In genomic region chr14:69432364-69432763, GRCh38 we compare ENCODE assay signal across 23 cellular contexts. TPM values are rescaled to one million over a fixed set of nuclear protein-coding genes. Genes with fewer than 3 reads are reported as not detected.
DNase-seq lines count a peak whose midpoint lies in the region; ATAC-seq and TF ChIP-seq lines count a peak whose summit lies in the region.
"Had no signal": no experiment of that assay in that cellular context is flagged by ENCODE, and none has a peak within 500 bp of the region (broad histone marks: within the 10 kb centered on the region; RNA-seq: fewer than 3 reads in every experiment).

No MANE protein-coding gene starts in this region.

- no peak for TF ChIP-seq RAD21 in IMR-90 (IDR thresholded peaks at IDR 0.05; ENCODE audit: low read length)

- H3K4me3 ChIP-seq in IMR-90 (ENCODE audit: insufficient read depth, low read depth, low read length) = no peak overlapping the region
- no peak overlapping the region for H3K4me3 ChIP-seq in fibroblast of villous mesenchyme (ENCODE audit: low read depth, low read length)
- no peak overlapping the region for H3K4me3 ChIP-seq in mesenchymal stem cell (ENCODE audit: insufficient read depth in 1 of 2, low read depth in 1 of 2, low read length in 2 of 2)
- H3K4me3 ChIP-seq: A549; BLaER1 treated with 17β-estradiol and CSF1 and Interleukin-3, amounts not matched to agents 10 nM and 100 nM; GM23338 had no signal

- no CpG with 5 or more reads among the region's 2 CpGs for WGBS in IMR-90 (ENCODE audit: extremely low coverage in 2 of 2, insufficient read length in 1 of 2), 2 experiments
- WGBS in mesenchymal stem cell = 57% methylated on average over 2 of the region's 2 CpGs

- H3K4me2 ChIP-seq in IMR-90 (ENCODE audit: low read depth, low read length) = no peak overlapping the region; the same call in 1 of the 2 replicates
- no peak overlapping the region for H3K4me2 ChIP-seq in mesenchymal stem cell (ENCODE audit: low read length, poor library complexity, severe bottlenecking)
- H3K4me2 ChIP-seq: A549; BLaER1 treated with 17β-estradiol and CSF1 and Interleukin-3, amounts not matched to agents 10 nM and 100 nM; GM23338 had no signal

- no TSS peak for BruUV-seq in IMR-90 (replicated peaks; lab: Mats Ljungman, UMichigan)

- no peak for TF ChIP-seq POLR2A in IMR-90 (IDR thresholded peaks at IDR 0.05; ENCODE audit: low read depth, low read length)

- H2BK120ac ChIP-seq in IMR-90 (ENCODE audit: low read depth, low read length) (no peak overlapping the region), mesenchymal stem cell (ENCODE audit: low read depth, low read length) (no peak overlapping the region)

- DNase-seq in EL (peak; percentile 6), IMR-90 (peak; percentile 34), fibroblast of villous mesenchyme (ENCODE audit: low read depth) (peak; percentile 59), mesenchymal stem cell (peak; percentile 30), GM20000 (ENCODE audit: low spot score) (no peak), superior temporal gyrus (ENCODE audit: extremely low spot score) (no peak)
- DNase-seq: 8988T; ACHN; AML-193; BE2C; CD4-positive, alpha-beta T cell; CD8-positive, alpha-beta memory T cell; DMS 273 treated with DMSO at 0.1 percent for 48 hours; DMS79; H9 had no signal

- in situ Hi-C loops in IMR-90 (cut with MboI; ENCODE audit: low sequenced_read_pairs) = no loop called here

- H3K9me1 ChIP-seq in IMR-90 (ENCODE audit: insufficient read depth, low read length) = no peaks in the 10 kb centered on the region

- ATAC-seq in IMR-90 (ENCODE audit: low read depth) (peak; percentile 53), GM18858 (IDR thresholded peaks at IDR 0.05; ENCODE audit: unreplicated experiment) (no peak), HG02610 (IDR thresholded peaks at IDR 0.05; ENCODE audit: unreplicated experiment) (no peak)
- ATAC-seq: A549, GM23338, HCT116 had no signal

- H3K56ac ChIP-seq in IMR-90 (ENCODE audit: extremely low read depth, insufficient read depth, low read length) = no peak overlapping the region

- H3K14ac ChIP-seq in IMR-90 (replicated peaks; ENCODE audit: low read depth, low read length) (no peak overlapping the region), mesenchymal stem cell (ENCODE audit: low read length in 2 of 2) (no peak overlapping the region)

- no peak overlapping the region for H4K5ac ChIP-seq in IMR-90 (ENCODE audit: low read depth, low read length)

- no peak overlapping the region for H2BK15ac ChIP-seq in IMR-90 (ENCODE audit: low read depth, low read length)
- no peak overlapping the region for H2BK15ac ChIP-seq in mesenchymal stem cell (ENCODE audit: low read depth, poor library complexity, severe bottlenecking)

- H3K27ac ChIP-seq in IMR-90 (ENCODE audit: insufficient read depth, low read length) = no peak overlapping the region
- no peak overlapping the region for H3K27ac ChIP-seq in mesenchymal stem cell (ENCODE audit: low read length, poor library complexity, severe bottlenecking)
- H3K27ac ChIP-seq: A549; BLaER1 treated with 17β-estradiol and CSF1 and Interleukin-3, amounts not matched to agents 10 nM and 100 nM had no signal

- H2BK5ac ChIP-seq in IMR-90 (ENCODE audit: low read depth, low read length, poor library complexity, severe bottlenecking) (no peak overlapping the region), mesenchymal stem cell (ENCODE audit: low read depth, low read length, poor library complexity, severe bottlenecking) (no peak overlapping the region)

- H3K23ac ChIP-seq in IMR-90 (ENCODE audit: low read depth, low read length) (no peak overlapping the region), mesenchymal stem cell (ENCODE audit: low read length in 2 of 2) (no peak overlapping the region)

- TF ChIP-seq CTCF in IMR-90 (conservative IDR thresholded peaks at IDR 0.05; ENCODE audit: low read depth, low read length) = no peak
- TF ChIP-seq CTCF in fibroblast of villous mesenchyme (IDR thresholded peaks at IDR 0.05; ENCODE audit: insufficient read depth, low read depth, low read length) = no peak
- no peak for TF ChIP-seq CTCF in GM20000 (IDR thresholded peaks at IDR 0.05; ENCODE audit: extremely low read depth, missing control alignments)

- no peak overlapping the region for H2AFZ ChIP-seq in IMR-90 (replicated peaks; ENCODE audit: low read length, poor library complexity)
- no peak overlapping the region for H2AFZ ChIP-seq in mesenchymal stem cell (ENCODE audit: low read depth, low read length)
- H2AFZ ChIP-seq: GM23338 had no signal

- H3K4ac ChIP-seq in IMR-90 (ENCODE audit: low read depth, low read length) (no peak overlapping the region), mesenchymal stem cell (ENCODE audit: low read depth in 1 of 2, low read length in 2 of 2) (no peak overlapping the region)

- intact Hi-C loops in IMR-90 (cut with micrococcal nuclease) = no loop called here

- H3K18ac ChIP-seq in IMR-90 (ENCODE audit: low read depth, low read length) (no peak overlapping the region), mesenchymal stem cell (ENCODE audit: low read depth in 1 of 2, low read length in 2 of 2) (no peak overlapping the region)

- H2AK5ac ChIP-seq in IMR-90 (ENCODE audit: low read depth, low read length) (no peak overlapping the region), mesenchymal stem cell (ENCODE audit: low read length, severe bottlenecking) (no peak overlapping the region)

- POLR2A ChIA-PET in IMR-90 (lab: Charles Lee; ENCODE audit: unreplicated experiment) = no interaction called here

- H3K9ac ChIP-seq in IMR-90 (ENCODE audit: low read depth, low read length) = no peak overlapping the region
- H3K9ac ChIP-seq in mesenchymal stem cell (ENCODE audit: low read length) = no peak overlapping the region
- H3K9ac ChIP-seq: BLaER1 treated with 17β-estradiol and CSF1 and Interleukin-3, amounts not matched to agents 10 nM and 100 nM had no signal

- no peak overlapping the region for H2AK9ac ChIP-seq in IMR-90 (replicated peaks; ENCODE audit: low read depth, low read length, poor library complexity)

- H2BK20ac ChIP-seq in IMR-90 (ENCODE audit: low read depth, low read length) = no peak overlapping the region

- H3K4me1 ChIP-seq in IMR-90 (ENCODE audit: control insufficient read depth, insufficient read depth, low read length) (peaks cover 2% of the 10 kb centered on the region; the same call in 1 of the 2 replicates), mesenchymal stem cell (ENCODE audit: control insufficient read depth, insufficient read depth, low read depth, low read length) (no peaks in the 10 kb centered on the region)
- H3K4me1 ChIP-seq: A549, BE2C had no signal

- H3K79me1 ChIP-seq in IMR-90 (ENCODE audit: low read depth in 1 of 2, low read length in 2 of 2) = peaks cover 16 to 49% of the 10 kb centered on the region in 2 experiments
- H3K79me1 ChIP-seq in mesenchymal stem cell (replicated peaks; ENCODE audit: low read length, poor library complexity, severe bottlenecking) = peaks cover 26% of the 10 kb centered on the region

- peaks cover 3% of the 10 kb centered on the region; the same call in 1 of the 2 replicates for H3K36me3 ChIP-seq in IMR-90 (ENCODE audit: control insufficient read depth, insufficient read depth, low read length)
- H3K36me3 ChIP-seq in mesenchymal stem cell (ENCODE audit: control insufficient read depth in 1 of 2, insufficient read depth in 2 of 2, low read depth in 1 of 2, low read length in 2 of 2) = peaks cover 2 to 19% of the 10 kb centered on the region in 2 experiments

- H3K27me3 ChIP-seq in IMR-90 (ENCODE audit: control insufficient read depth, insufficient read depth, low read length) (no peaks in the 10 kb centered on the region), mesenchymal stem cell (ENCODE audit: control insufficient read depth in 1 of 2, insufficient read depth in 1 of 2, low read length in 2 of 2) (no peaks in the 10 kb centered on the region)
- H3K27me3 ChIP-seq: BE2C; BLaER1 treated with 17β-estradiol and CSF1 and Interleukin-3, amounts not matched to agents 10 nM and 100 nM had no signal

- CTCF ChIA-PET in IMR-90 (lab: Yijun Ruan, JAX) = no interaction called here

- H2BK12ac ChIP-seq in mesenchymal stem cell (ENCODE audit: low read length in 2 of 2) = no peak overlapping the region

- H4K91ac ChIP-seq in IMR-90 (ENCODE audit: insufficient read depth, low read depth, low read length) (no peak overlapping the region), mesenchymal stem cell (ENCODE audit: low read length) (no peak overlapping the region)

- peaks cover 21% of the 10 kb centered on the region; the same call in 1 of the 2 replicates for H4K20me1 ChIP-seq in IMR-90 (ENCODE audit: insufficient read depth, low read length)

- no peak overlapping the region for H4K8ac ChIP-seq in IMR-90 (ENCODE audit: low read depth in 2 of 2, low read length in 2 of 2)
- no peak overlapping the region for H4K8ac ChIP-seq in mesenchymal stem cell (ENCODE audit: low read length)

- dilution Hi-C loops in IMR-90 (cut with HindIII; ENCODE audit: low sequenced_read_pairs, unreplicated experiment) = no loop called here

- H3K9me3 ChIP-seq in IMR-90 (ENCODE audit: control insufficient read depth, insufficient read depth, low read length) (no peaks in the 10 kb centered on the region), mesenchymal stem cell (ENCODE audit: control insufficient read depth, low read length) (no peaks in the 10 kb centered on the region)
- H3K9me3 ChIP-seq: A549, BE2C had no signal

RNA-seq across cellular contexts. Expression of gene SLC39A9, which starts 33.9 kb away (rescaled TPM):
- total RNA-seq in IMR-90 (2012; rRNA removed) (137 and 168 TPM in 2 replicates), fibroblast of villous mesenchyme (114 and 159 TPM in 2 replicates)
- polyA plus RNA-seq in IMR-90 (2012; rRNA removed) = 33.1 and 41.4 TPM in 2 replicates
- polyA plus RNA-seq in IMR-90 (2012; cell fraction: cytosol; rRNA removed) = 19.5 and 28.5 TPM in 2 replicates
- 16.3 and 29.5 TPM in 2 replicates for polyA plus RNA-seq in IMR-90 (2012; cell fraction: nucleus; rRNA removed; ENCODE audit: low replicate concordance)
- polyA plus RNA-seq in mesenchymal stem cell (2013, experiment 1 of 2) = 40.1 TPM
- polyA plus RNA-seq in mesenchymal stem cell (2013, experiment 2 of 2) = 41.8 TPM

RNA-seq across cellular contexts. Expression of gene ERH, which starts 34.3 kb away (rescaled TPM):
- 64.2 and 189 TPM in 2 replicates for total RNA-seq in IMR-90 (2012; rRNA removed)
- 128 and 150 TPM in 2 replicates for polyA plus RNA-seq in IMR-90 (2012; rRNA removed)
- polyA plus RNA-seq in IMR-90 (2012; cell fraction: cytosol; rRNA removed) = 69.6 and 77.4 TPM in 2 replicates
- 10.6 and 38.1 TPM in 2 replicates for polyA plus RNA-seq in IMR-90 (2012; cell fraction: nucleus; rRNA removed; ENCODE audit: low replicate concordance)
- 108 and 121 TPM in 2 replicates for total RNA-seq in fibroblast of villous mesenchyme
- polyA plus RNA-seq in mesenchymal stem cell (2013, experiment 1 of 2) = 165 TPM
- 170 TPM for polyA plus RNA-seq in mesenchymal stem cell (2013, experiment 2 of 2)

RNA-seq across cellular contexts. Expression of gene PLEKHD1, which starts 52.2 kb away (rescaled TPM):
- total RNA-seq in IMR-90 (2012; rRNA removed) (under 0.01 TPM in 1 of 2 replicates, not detected in the other), fibroblast of villous mesenchyme (under 0.01 TPM in 1 of 2 replicates, not detected in the other)
- polyA plus RNA-seq in IMR-90 (2012; rRNA removed) = not detected in 2 replicates
- polyA plus RNA-seq in IMR-90 (2012; cell fraction: cytosol; rRNA removed) = not detected in 2 replicates
- polyA plus RNA-seq in IMR-90 (2012; cell fraction: nucleus; rRNA removed; ENCODE audit: low replicate concordance) = 0.05 TPM in 2 replicates
- 0.04 TPM for polyA plus RNA-seq in mesenchymal stem cell (2013, experiment 1 of 2)
- polyA plus RNA-seq in mesenchymal stem cell (2013, experiment 2 of 2) = 0.01 TPM
- total RNA-seq: H4 had no signal
- polyA plus RNA-seq: CD14-positive monocyte had no signal

Comparison
In these comparisons a context has a peak if more than half of its experiments do, and no peak if none do; other contexts are left out.
1. DNase-seq: peak in EL (single experiment), IMR-90 (single experiment), fibroblast of villous mesenchyme (single experiment) and mesenchymal stem cell (single experiment); none in GM20000 (single experiment) and superior temporal gyrus (single experiment).